ENCODE assay signal across 9 cellular contexts in genomic region chr5:122726990-122727616, GRCh38. TPM values are rescaled to one million over a fixed set of nuclear protein-coding genes. Genes with fewer than 3 reads are reported as not detected.
DNase-seq lines count a peak whose midpoint lies in the region; ATAC-seq lines count a peak whose summit lies in the region.
"Had no signal": no experiment of that assay in that cellular context is flagged by ENCODE, and none has a peak within 500 bp of the region (broad histone marks: within the 10 kb centered on the region; RNA-seq: fewer than 3 reads in every experiment).

No MANE protein-coding gene starts in this region.

- peaks cover 5% of the 10 kb centered on the region for H3K36me3 Mint-ChIP-seq in stimulated activated memory B cell treated with anti-CD40 and anti-IgM and Interleukin-4, amounts not matched to agents 10 μg/mL and 1 μg/mL and 100 μg/mL, for 72 hours

- peaks cover 5% of the 10 kb centered on the region for H3K9me3 Mint-ChIP-seq in stimulated activated memory B cell treated with anti-CD40 and anti-IgM and Interleukin-4, amounts not matched to agents 10 μg/mL and 1 μg/mL and 100 μg/mL, for 72 hours
- H3K9me3 Mint-ChIP-seq: GM23338 had no signal

- H3K4me1 Mint-ChIP-seq in stimulated activated memory B cell treated with anti-CD40 and anti-IgM and Interleukin-4, amounts not matched to agents 10 μg/mL and 1 μg/mL and 100 μg/mL, for 72 hours = peaks cover 71% of the 10 kb centered on the region

- intact Hi-C loops in Right ventricle myocardium superior (cut with DNase I) = no loop called here

- ATAC-seq in GM19025 (IDR thresholded peaks at IDR 0.05; ENCODE audit: low read depth, unreplicated experiment) (peak; percentile 32), HG03066 (IDR thresholded peaks at IDR 0.05; ENCODE audit: low read depth, unreplicated experiment) (peak; percentile 34), Right ventricle myocardium superior (ENCODE audit: poor library complexity) (no peak)
- peak; percentile 63 for ATAC-seq in stimulated activated memory B cell treated with anti-CD40 and anti-IgM and Interleukin-4, amounts not matched to agents 10 μg/mL and 1 μg/mL and 100 μg/mL, for 72 hours
- ATAC-seq: GM23338 had no signal

- DNase-seq in astrocyte of the hippocampus (ENCODE audit: low read depth, low spot score) = peak; percentile 80
- no peak for DNase-seq in NCI-H526 treated with DMSO at 0.1 percent for 48 hours (lab: John Stamatoyannopoulos, UW)
- DNase-seq in NCI-H1105 (lab: John Stamatoyannopoulos, UW) = no peak
- DNase-seq in Right ventricle myocardium superior = no peak
- DNase-seq: NCI-H510A had no signal

- H3K27ac Mint-ChIP-seq in stimulated activated memory B cell treated with anti-CD40 and anti-IgM and Interleukin-4, amounts not matched to agents 10 μg/mL and 1 μg/mL and 100 μg/mL, for 72 hours = peak overlapping the region; percentile 36
- H3K27ac Mint-ChIP-seq: GM23338 had no signal

- H3K4me3 Mint-ChIP-seq in stimulated activated memory B cell treated with anti-CD40 and anti-IgM and Interleukin-4, amounts not matched to agents 10 μg/mL and 1 μg/mL and 100 μg/mL, for 72 hours = no peak overlapping the region
- H3K4me3 Mint-ChIP-seq: GM23338 had no signal

- no peaks in the 10 kb centered on the region for H3K27me3 Mint-ChIP-seq in stimulated activated memory B cell treated with anti-CD40 and anti-IgM and Interleukin-4, amounts not matched to agents 10 μg/mL and 1 μg/mL and 100 μg/mL, for 72 hours

RNA-seq across cellular contexts. Expression of gene SNX2, which starts 47.8 kb away (rescaled TPM):
- total RNA-seq in Right ventricle myocardium superior = 41.0 TPM
